Comparison of ENCODE assay signal across 1 cellular context in the genomic region with DNA sequence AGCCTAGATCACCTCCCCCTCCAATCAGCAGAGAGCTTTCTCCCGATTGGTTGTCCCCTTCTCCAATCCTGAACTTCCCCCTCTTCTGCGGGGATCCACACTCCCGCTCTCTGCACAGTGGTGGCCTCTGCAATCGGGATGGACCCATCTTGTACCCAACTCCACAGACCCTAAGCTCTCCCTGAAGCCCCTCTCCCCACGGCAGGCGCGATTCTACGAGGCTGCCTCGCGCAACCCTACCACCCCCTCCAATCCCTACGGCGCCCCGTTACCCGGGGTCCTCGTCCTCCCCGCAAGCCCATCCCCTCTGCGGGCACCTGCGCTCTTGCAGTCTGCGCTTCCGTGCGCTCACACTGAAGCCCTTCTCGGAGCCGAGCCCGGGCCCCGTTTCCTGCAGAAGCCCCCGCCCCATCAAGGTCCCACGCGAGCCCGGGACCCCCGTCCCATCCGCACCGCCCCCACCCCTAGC.
TF ChIP-seq lines count a peak whose summit lies in the region.

No MANE protein-coding gene starts in this region.

TF ChIP-seq in HepG2, 621 proteins besides CTCF, POLR2A, EP300 and RAD21 (continued from another document and continues in another):
- TF ChIP-seq, protein P1, sequence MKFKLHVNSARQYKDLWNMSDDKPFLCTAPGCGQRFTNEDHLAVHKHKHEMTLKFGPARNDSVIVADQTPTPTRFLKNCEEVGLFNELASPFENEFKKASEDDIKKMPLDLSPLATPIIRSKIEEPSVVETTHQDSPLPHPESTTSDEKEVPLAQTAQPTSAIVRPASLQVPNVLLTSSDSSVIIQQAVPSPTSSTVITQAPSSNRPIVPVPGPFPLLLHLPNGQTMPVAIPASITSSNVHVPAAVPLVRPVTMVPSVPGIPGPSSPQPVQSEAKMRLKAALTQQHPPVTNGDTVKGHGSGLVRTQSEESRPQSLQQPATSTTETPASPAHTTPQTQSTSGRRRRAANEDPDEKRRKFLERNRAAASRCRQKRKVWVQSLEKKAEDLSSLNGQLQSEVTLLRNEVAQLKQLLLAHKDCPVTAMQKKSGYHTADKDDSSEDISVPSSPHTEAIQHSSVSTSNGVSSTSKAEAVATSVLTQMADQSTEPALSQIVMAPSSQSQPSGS (CRISPR knock-in tag; IDR thresholded peaks at IDR 0.05): no peak; the same call in 1 of the 2 replicates
- TF ChIP-seq ZNF556 (CRISPR knock-in tag; IDR thresholded peaks at IDR 0.05; ENCODE audit: borderline replicate concordance): no peak; the same call in 1 of the 2 replicates
- TF ChIP-seq TAF15 (IDR thresholded peaks at IDR 0.05; ENCODE audit: low read depth, low read length, poor library complexity, severe bottlenecking): no peak
- TF ChIP-seq, protein P2, sequence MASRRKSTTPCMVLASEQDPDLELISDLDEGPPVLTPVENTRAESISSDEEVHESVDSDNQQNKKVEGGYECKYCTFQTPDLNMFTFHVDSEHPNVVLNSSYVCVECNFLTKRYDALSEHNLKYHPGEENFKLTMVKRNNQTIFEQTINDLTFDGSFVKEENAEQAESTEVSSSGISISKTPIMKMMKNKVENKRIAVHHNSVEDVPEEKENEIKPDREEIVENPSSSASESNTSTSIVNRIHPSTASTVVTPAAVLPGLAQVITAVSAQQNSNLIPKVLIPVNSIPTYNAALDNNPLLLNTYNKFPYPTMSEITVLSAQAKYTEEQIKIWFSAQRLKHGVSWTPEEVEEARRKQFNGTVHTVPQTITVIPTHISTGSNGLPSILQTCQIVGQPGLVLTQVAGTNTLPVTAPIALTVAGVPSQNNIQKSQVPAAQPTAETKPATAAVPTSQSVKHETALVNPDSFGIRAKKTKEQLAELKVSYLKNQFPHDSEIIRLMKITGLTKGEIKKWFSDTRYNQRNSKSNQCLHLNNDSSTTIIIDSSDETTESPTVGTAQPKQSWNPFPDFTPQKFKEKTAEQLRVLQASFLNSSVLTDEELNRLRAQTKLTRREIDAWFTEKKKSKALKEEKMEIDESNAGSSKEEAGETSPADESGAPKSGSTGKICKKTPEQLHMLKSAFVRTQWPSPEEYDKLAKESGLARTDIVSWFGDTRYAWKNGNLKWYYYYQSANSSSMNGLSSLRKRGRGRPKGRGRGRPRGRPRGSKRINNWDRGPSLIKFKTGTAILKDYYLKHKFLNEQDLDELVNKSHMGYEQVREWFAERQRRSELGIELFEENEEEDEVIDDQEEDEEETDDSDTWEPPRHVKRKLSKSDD (CRISPR knock-in tag; IDR thresholded peaks at IDR 0.05; ENCODE audit: low read depth): no peak
- TF ChIP-seq SAP130 (CRISPR knock-in tag; IDR thresholded peaks at IDR 0.05; ENCODE audit: low read depth): no peak
- TF ChIP-seq ZNF607 (CRISPR knock-in tag; IDR thresholded peaks at IDR 0.05; ENCODE audit: borderline replicate concordance): peak; percentile 83; the same call in 1 of the 2 replicates
- TF ChIP-seq ZNF720 (CRISPR knock-in tag; IDR thresholded peaks at IDR 0.05): no peak
- no peak for TF ChIP-seq ZNF292 (CRISPR knock-in tag; IDR thresholded peaks at IDR 0.05; ENCODE audit: borderline replicate concordance, low read depth)
- no peak for TF ChIP-seq PITX1 (CRISPR knock-in tag; IDR thresholded peaks at IDR 0.05)
- TF ChIP-seq ZNF530 (CRISPR knock-in tag; IDR thresholded peaks at IDR 0.05; ENCODE audit: low read depth): 0 out of 2 replicates have a peak, but pooled peaks have one; percentile 66
- TF ChIP-seq ARNTL (CRISPR knock-in tag; IDR thresholded peaks at IDR 0.05): no peak
- 0 out of 2 replicates have a peak, but pooled peaks have one; percentile 20 for TF ChIP-seq ZNF501 (CRISPR knock-in tag; IDR thresholded peaks at IDR 0.05)
- TF ChIP-seq ATF1 (CRISPR knock-in tag; IDR thresholded peaks at IDR 0.05): no peak
- TF ChIP-seq, protein P3, sequence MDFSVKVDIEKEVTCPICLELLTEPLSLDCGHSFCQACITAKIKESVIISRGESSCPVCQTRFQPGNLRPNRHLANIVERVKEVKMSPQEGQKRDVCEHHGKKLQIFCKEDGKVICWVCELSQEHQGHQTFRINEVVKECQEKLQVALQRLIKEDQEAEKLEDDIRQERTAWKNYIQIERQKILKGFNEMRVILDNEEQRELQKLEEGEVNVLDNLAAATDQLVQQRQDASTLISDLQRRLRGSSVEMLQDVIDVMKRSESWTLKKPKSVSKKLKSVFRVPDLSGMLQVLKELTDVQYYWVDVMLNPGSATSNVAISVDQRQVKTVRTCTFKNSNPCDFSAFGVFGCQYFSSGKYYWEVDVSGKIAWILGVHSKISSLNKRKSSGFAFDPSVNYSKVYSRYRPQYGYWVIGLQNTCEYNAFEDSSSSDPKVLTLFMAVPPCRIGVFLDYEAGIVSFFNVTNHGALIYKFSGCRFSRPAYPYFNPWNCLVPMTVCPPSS (IDR thresholded peaks at IDR 0.05): no peak
- no peak for TF ChIP-seq ZNF432 (CRISPR knock-in tag; IDR thresholded peaks at IDR 0.05; ENCODE audit: borderline replicate concordance)
- TF ChIP-seq ZBTB7A (CRISPR knock-in tag; IDR thresholded peaks at IDR 0.05): no peak
- no peak for TF ChIP-seq SRSF1 (optimal IDR thresholded peaks at IDR 0.05; ENCODE audit: low read depth, low read length)
- TF ChIP-seq KMT2A (CRISPR knock-in tag; IDR thresholded peaks at IDR 0.05): no peak
- TF ChIP-seq ATF7-NPFF (CRISPR knock-in tag; IDR thresholded peaks at IDR 0.05; ENCODE audit: low read depth): 0 out of 2 replicates have a peak, but pooled peaks have one; percentile 50
- TF ChIP-seq, protein P4, sequence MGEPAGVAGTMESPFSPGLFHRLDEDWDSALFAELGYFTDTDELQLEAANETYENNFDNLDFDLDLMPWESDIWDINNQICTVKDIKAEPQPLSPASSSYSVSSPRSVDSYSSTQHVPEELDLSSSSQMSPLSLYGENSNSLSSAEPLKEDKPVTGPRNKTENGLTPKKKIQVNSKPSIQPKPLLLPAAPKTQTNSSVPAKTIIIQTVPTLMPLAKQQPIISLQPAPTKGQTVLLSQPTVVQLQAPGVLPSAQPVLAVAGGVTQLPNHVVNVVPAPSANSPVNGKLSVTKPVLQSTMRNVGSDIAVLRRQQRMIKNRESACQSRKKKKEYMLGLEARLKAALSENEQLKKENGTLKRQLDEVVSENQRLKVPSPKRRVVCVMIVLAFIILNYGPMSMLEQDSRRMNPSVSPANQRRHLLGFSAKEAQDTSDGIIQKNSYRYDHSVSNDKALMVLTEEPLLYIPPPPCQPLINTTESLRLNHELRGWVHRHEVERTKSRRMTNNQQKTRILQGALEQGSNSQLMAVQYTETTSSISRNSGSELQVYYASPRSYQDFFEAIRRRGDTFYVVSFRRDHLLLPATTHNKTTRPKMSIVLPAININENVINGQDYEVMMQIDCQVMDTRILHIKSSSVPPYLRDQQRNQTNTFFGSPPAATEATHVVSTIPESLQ (CRISPR knock-in tag; conservative IDR thresholded peaks at IDR 0.05): 0 out of 2 replicates have a peak, but pooled peaks have one; percentile 45
- no peak for TF ChIP-seq JARID2 (CRISPR knock-in tag; IDR thresholded peaks at IDR 0.05; ENCODE audit: insufficient replicate concordance)
- no peak for TF ChIP-seq ZKSCAN1 (IDR thresholded peaks at IDR 0.05; ENCODE audit: low read length)
- no peak for TF ChIP-seq MEIS1 (CRISPR knock-in tag; IDR thresholded peaks at IDR 0.05; ENCODE audit: borderline replicate concordance)
- no peak for TF ChIP-seq HMG20A (CRISPR knock-in tag; IDR thresholded peaks at IDR 0.05; ENCODE audit: borderline replicate concordance)
- no peak for TF ChIP-seq HIVEP1 (CRISPR knock-in tag; IDR thresholded peaks at IDR 0.05)
- no peak for TF ChIP-seq ZNF263 (CRISPR knock-in tag; IDR thresholded peaks at IDR 0.05)
- TF ChIP-seq ZFP36L1 (CRISPR knock-in tag; IDR thresholded peaks at IDR 0.05): no peak
- TF ChIP-seq HOXA9 (CRISPR knock-in tag; IDR thresholded peaks at IDR 0.05; ENCODE audit: borderline replicate concordance): no peak
- no peak for TF ChIP-seq PRMT3 (CRISPR knock-in tag; IDR thresholded peaks at IDR 0.05; ENCODE audit: borderline replicate concordance, low read depth)
- peak; percentile 63; the same call in 1 of the 2 replicates for TF ChIP-seq ZNF274 (CRISPR knock-in tag; IDR thresholded peaks at IDR 0.05)
- TF ChIP-seq ZIK1 (CRISPR knock-in tag; IDR thresholded peaks at IDR 0.05; ENCODE audit: borderline replicate concordance, low read depth): no peak
- no peak for TF ChIP-seq ZKSCAN5 (CRISPR knock-in tag; IDR thresholded peaks at IDR 0.05)
- peak; percentile 62; the same call in 1 of the 2 replicates for TF ChIP-seq THAP11 (CRISPR knock-in tag; IDR thresholded peaks at IDR 0.05)
- TF ChIP-seq, protein P5, sequence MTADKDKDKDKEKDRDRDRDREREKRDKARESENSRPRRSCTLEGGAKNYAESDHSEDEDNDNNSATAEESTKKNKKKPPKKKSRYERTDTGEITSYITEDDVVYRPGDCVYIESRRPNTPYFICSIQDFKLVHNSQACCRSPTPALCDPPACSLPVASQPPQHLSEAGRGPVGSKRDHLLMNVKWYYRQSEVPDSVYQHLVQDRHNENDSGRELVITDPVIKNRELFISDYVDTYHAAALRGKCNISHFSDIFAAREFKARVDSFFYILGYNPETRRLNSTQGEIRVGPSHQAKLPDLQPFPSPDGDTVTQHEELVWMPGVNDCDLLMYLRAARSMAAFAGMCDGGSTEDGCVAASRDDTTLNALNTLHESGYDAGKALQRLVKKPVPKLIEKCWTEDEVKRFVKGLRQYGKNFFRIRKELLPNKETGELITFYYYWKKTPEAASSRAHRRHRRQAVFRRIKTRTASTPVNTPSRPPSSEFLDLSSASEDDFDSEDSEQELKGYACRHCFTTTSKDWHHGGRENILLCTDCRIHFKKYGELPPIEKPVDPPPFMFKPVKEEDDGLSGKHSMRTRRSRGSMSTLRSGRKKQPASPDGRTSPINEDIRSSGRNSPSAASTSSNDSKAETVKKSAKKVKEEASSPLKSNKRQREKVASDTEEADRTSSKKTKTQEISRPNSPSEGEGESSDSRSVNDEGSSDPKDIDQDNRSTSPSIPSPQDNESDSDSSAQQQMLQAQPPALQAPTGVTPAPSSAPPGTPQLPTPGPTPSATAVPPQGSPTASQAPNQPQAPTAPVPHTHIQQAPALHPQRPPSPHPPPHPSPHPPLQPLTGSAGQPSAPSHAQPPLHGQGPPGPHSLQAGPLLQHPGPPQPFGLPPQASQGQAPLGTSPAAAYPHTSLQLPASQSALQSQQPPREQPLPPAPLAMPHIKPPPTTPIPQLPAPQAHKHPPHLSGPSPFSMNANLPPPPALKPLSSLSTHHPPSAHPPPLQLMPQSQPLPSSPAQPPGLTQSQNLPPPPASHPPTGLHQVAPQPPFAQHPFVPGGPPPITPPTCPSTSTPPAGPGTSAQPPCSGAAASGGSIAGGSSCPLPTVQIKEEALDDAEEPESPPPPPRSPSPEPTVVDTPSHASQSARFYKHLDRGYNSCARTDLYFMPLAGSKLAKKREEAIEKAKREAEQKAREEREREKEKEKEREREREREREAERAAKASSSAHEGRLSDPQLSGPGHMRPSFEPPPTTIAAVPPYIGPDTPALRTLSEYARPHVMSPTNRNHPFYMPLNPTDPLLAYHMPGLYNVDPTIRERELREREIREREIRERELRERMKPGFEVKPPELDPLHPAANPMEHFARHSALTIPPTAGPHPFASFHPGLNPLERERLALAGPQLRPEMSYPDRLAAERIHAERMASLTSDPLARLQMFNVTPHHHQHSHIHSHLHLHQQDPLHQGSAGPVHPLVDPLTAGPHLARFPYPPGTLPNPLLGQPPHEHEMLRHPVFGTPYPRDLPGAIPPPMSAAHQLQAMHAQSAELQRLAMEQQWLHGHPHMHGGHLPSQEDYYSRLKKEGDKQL (CRISPR knock-in tag; IDR thresholded peaks at IDR 0.05; ENCODE audit: low read depth): no peak
- no peak for TF ChIP-seq NR1H2 (CRISPR knock-in tag; IDR thresholded peaks at IDR 0.05; ENCODE audit: borderline replicate concordance, low read depth)
- TF ChIP-seq ZNF234 (CRISPR knock-in tag; conservative IDR thresholded peaks at IDR 0.05): 0 out of 2 replicates have a peak, but pooled peaks have one; percentile 49
- TF ChIP-seq, protein P6, sequence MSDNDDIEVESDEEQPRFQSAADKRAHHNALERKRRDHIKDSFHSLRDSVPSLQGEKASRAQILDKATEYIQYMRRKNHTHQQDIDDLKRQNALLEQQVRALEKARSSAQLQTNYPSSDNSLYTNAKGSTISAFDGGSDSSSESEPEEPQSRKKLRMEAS (IDR thresholded peaks at IDR 0.05): 0 out of 2 replicates have a peak, but pooled peaks have one; percentile 21
- TF ChIP-seq NFKBIZ (CRISPR knock-in tag; IDR thresholded peaks at IDR 0.05): no peak
- TF ChIP-seq SYNCRIP (IDR thresholded peaks at IDR 0.05; ENCODE audit: insufficient read depth, low read depth, low read length): no peak
- TF ChIP-seq ZNF547 (CRISPR knock-in tag; IDR thresholded peaks at IDR 0.05): peak; percentile 57; the same call in 1 of the 2 replicates
- TF ChIP-seq ZNF441 (CRISPR knock-in tag; IDR thresholded peaks at IDR 0.05; ENCODE audit: borderline replicate concordance): peak; percentile 20; the same call in 1 of the 2 replicates
- TF ChIP-seq ZNF180 (CRISPR knock-in tag; IDR thresholded peaks at IDR 0.05; ENCODE audit: borderline replicate concordance, low read depth): no peak
- TF ChIP-seq NFRKB (IDR thresholded peaks at IDR 0.05): no peak
- TF ChIP-seq ZNF33A (CRISPR knock-in tag; IDR thresholded peaks at IDR 0.05; ENCODE audit: borderline replicate concordance): no peak
- TF ChIP-seq, protein P7, sequence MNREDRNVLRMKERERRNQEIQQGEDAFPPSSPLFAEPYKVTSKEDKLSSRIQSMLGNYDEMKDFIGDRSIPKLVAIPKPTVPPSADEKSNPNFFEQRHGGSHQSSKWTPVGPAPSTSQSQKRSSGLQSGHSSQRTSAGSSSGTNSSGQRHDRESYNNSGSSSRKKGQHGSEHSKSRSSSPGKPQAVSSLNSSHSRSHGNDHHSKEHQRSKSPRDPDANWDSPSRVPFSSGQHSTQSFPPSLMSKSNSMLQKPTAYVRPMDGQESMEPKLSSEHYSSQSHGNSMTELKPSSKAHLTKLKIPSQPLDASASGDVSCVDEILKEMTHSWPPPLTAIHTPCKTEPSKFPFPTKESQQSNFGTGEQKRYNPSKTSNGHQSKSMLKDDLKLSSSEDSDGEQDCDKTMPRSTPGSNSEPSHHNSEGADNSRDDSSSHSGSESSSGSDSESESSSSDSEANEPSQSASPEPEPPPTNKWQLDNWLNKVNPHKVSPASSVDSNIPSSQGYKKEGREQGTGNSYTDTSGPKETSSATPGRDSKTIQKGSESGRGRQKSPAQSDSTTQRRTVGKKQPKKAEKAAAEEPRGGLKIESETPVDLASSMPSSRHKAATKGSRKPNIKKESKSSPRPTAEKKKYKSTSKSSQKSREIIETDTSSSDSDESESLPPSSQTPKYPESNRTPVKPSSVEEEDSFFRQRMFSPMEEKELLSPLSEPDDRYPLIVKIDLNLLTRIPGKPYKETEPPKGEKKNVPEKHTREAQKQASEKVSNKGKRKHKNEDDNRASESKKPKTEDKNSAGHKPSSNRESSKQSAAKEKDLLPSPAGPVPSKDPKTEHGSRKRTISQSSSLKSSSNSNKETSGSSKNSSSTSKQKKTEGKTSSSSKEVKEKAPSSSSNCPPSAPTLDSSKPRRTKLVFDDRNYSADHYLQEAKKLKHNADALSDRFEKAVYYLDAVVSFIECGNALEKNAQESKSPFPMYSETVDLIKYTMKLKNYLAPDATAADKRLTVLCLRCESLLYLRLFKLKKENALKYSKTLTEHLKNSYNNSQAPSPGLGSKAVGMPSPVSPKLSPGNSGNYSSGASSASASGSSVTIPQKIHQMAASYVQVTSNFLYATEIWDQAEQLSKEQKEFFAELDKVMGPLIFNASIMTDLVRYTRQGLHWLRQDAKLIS (CRISPR knock-in tag; IDR thresholded peaks at IDR 0.05): no peak
- peak; percentile 86 for TF ChIP-seq POLR2AphosphoS5 (IDR thresholded peaks at IDR 0.05; ENCODE audit: low read depth, low read length)
- TF ChIP-seq CAMTA2 (CRISPR knock-in tag; IDR thresholded peaks at IDR 0.05; ENCODE audit: borderline replicate concordance): no peak
